16 cellular contexts compared by ENCODE assay signal in genomic region chr3:112740800-112741199, GRCh38.
DNase-seq lines count a peak whose midpoint lies in the region; ATAC-seq and TF ChIP-seq lines count a peak whose summit lies in the region.
"Had no signal": no experiment of that assay in that cellular context is flagged by ENCODE, and none has a peak within 500 bp of the region (broad histone marks: within the 10 kb centered on the region; RNA-seq: fewer than 3 reads in every experiment).

No MANE protein-coding gene starts in this region.

- H3K27me3 ChIP-seq in CD4-positive, alpha-beta T cell (ENCODE audit: control insufficient read depth, insufficient read depth, low read length) = no peaks in the 10 kb centered on the region
- no peaks in the 10 kb centered on the region for H3K27me3 ChIP-seq in thyroid gland

- no peaks in the 10 kb centered on the region for H3K9me3 ChIP-seq in CD4-positive, alpha-beta T cell (ENCODE audit: control insufficient read depth, low read length)
- H3K9me3 ChIP-seq in thyroid gland = no peaks in the 10 kb centered on the region

- TF ChIP-seq CTCF in CD4-positive, alpha-beta T cell (IDR thresholded peaks at IDR 0.05) = no peak
- no peak for TF ChIP-seq CTCF in thyroid gland (IDR thresholded peaks at IDR 0.05)

- H3K27ac ChIP-seq in CD4-positive, alpha-beta T cell (ENCODE audit: low read depth, low read length) = peak overlapping the region; percentile 7
- H3K27ac ChIP-seq in thyroid gland = no peak overlapping the region

- H3K27me3 Mint-ChIP-seq in CD4-positive, alpha-beta T cell = no peaks in the 10 kb centered on the region
- no peaks in the 10 kb centered on the region for H3K27me3 Mint-ChIP-seq in activated CD4-positive, alpha-beta memory T cell treated with anti-CD3 and anti-CD28 coated beads, Interleukin-2, amount 10 ng/mL, durations not matched to agents 7 days and 5 days
- H3K27me3 Mint-ChIP-seq in effector memory CD8-positive, alpha-beta T cell = no peaks in the 10 kb centered on the region

- DNase-seq in SIG-M5 treated with dmso at 0.1 percent for 504 hours (lab: John Stamatoyannopoulos, UW; ENCODE audit: unreplicated experiment) = peak; percentile 14
- DNase-seq in SIG-M5 (lab: John Stamatoyannopoulos, UW) = no peak
- no peak for DNase-seq in CD4-positive, alpha-beta T cell
- DNase-seq in activated CD4-positive, alpha-beta memory T cell treated with anti-CD3 and anti-CD28 coated beads, Interleukin-2, amount 10 ng/mL, durations not matched to agents 7 days and 5 days = no peak
- no peak for DNase-seq in effector memory CD8-positive, alpha-beta T cell
- no peak for DNase-seq in thyroid gland
- DNase-seq: C1 segment of cervical spinal cord, IMR-90, NCI-H146, NCI-H2081 treated with DMSO at 0.1 percent for 48 hours, NCI-H226, NCI-H526 had no signal

- H3K36me3 ChIP-seq in thyroid gland = no peaks in the 10 kb centered on the region

- peaks cover 59% of the 10 kb centered on the region for H3K4me1 Mint-ChIP-seq in CD4-positive, alpha-beta T cell (ENCODE audit: low read depth)
- peaks cover 67% of the 10 kb centered on the region for H3K4me1 Mint-ChIP-seq in activated CD4-positive, alpha-beta memory T cell treated with anti-CD3 and anti-CD28 coated beads, Interleukin-2, amount 10 ng/mL, durations not matched to agents 7 days and 5 days
- H3K4me1 Mint-ChIP-seq in effector memory CD8-positive, alpha-beta T cell (ENCODE audit: low read depth in 2 of 2) = peaks cover 21 to 33% of the 10 kb centered on the region in 2 donors

- H3K4me1 ChIP-seq in thyroid gland = peaks cover 5 to 8% of the 10 kb centered on the region in 2 donors

- no peak overlapping the region for H3K4me3 ChIP-seq in thyroid gland (replicated peaks in 1 of 3)
- H3K4me3 ChIP-seq: GM12878 had no signal

- intact Hi-C loops in CD4-positive, alpha-beta T cell (cut with DNase I, micrococcal nuclease) = no loop called here
- intact Hi-C loops in thyroid gland (cut with DNase I) = no loop called here

- no peaks in the 10 kb centered on the region for H3K9me3 Mint-ChIP-seq in CD4-positive, alpha-beta T cell
- H3K9me3 Mint-ChIP-seq in activated CD4-positive, alpha-beta memory T cell treated with anti-CD3 and anti-CD28 coated beads, Interleukin-2, amount 10 ng/mL, durations not matched to agents 7 days and 5 days = peaks cover 3% of the 10 kb centered on the region
- H3K9me3 Mint-ChIP-seq in effector memory CD8-positive, alpha-beta T cell = no peaks in the 10 kb centered on the region

- WGBS in thyroid gland, 2 donors = 92 to 93% methylated on average over 4 of the region's 4 CpGs

- H3K36me3 Mint-ChIP-seq in CD4-positive, alpha-beta T cell (ENCODE audit: low read depth) = no peaks in the 10 kb centered on the region
- H3K36me3 Mint-ChIP-seq in activated CD4-positive, alpha-beta memory T cell treated with anti-CD3 and anti-CD28 coated beads, Interleukin-2, amount 10 ng/mL, durations not matched to agents 7 days and 5 days (ENCODE audit: low read depth) = peaks cover 3% of the 10 kb centered on the region
- H3K36me3 Mint-ChIP-seq in effector memory CD8-positive, alpha-beta T cell (ENCODE audit: insufficient read depth) = no peaks in the 10 kb centered on the region

- ATAC-seq in CD4-positive, alpha-beta T cell (ENCODE audit: poor library complexity) = peak; percentile 39
- ATAC-seq in effector memory CD8-positive, alpha-beta T cell (replicated peaks) = peak; percentile 63
- ATAC-seq in GM21526 (IDR thresholded peaks at IDR 0.05; ENCODE audit: low FRiP score, unreplicated experiment) = no peak
- no peak for ATAC-seq in HG03571 (IDR thresholded peaks at IDR 0.05; ENCODE audit: unreplicated experiment)
- ATAC-seq: GM12878, HCT116 had no signal

- peak overlapping the region; percentile 75 for H3K27ac Mint-ChIP-seq in CD4-positive, alpha-beta T cell
- peak overlapping the region; percentile 6 for H3K27ac Mint-ChIP-seq in activated CD4-positive, alpha-beta memory T cell treated with anti-CD3 and anti-CD28 coated beads, Interleukin-2, amount 10 ng/mL, durations not matched to agents 7 days and 5 days
- peak overlapping the region; percentile 50 to 89 for H3K27ac Mint-ChIP-seq in effector memory CD8-positive, alpha-beta T cell

- POLR2A ChIA-PET in CD4-positive, alpha-beta T cell (lab: Charles Lee) = interaction anchor here (0.9 to 2.1 kb wide), 8 partner anchors 19 to 279 kb away, joined by 3 to 9 read pairs (median 4); partner anchors contain the start of gene GTPBP8
- POLR2A ChIA-PET in activated CD4-positive, alpha-beta memory T cell treated with anti-CD3 and anti-CD28 coated beads, Interleukin-2, amount 10 ng/mL, durations not matched to agents 7 days and 5 days (lab: Charles Lee) = interaction anchor here (1.9 to 2.0 kb wide), 2 partner anchors 33 to 234 kb away, joined by 7 to 8 read pairs; partner anchors contain the start of gene CD200R1

- no peak for TF ChIP-seq POLR2A in thyroid gland (IDR thresholded peaks at IDR 0.05)

- CTCF ChIA-PET in CD4-positive, alpha-beta T cell (lab: Charles Lee) = interaction anchor here (0.8 to 1.5 kb wide), 2 partner anchors 73 to 238 kb away, joined by 3 to 5 read pairs; no protein-coding TSS in a partner anchor
- CTCF ChIA-PET in activated CD4-positive, alpha-beta memory T cell treated with anti-CD3 and anti-CD28 coated beads, Interleukin-2, amount 10 ng/mL, durations not matched to agents 7 days and 5 days (lab: Charles Lee) = interaction anchor here (0.8 to 2.1 kb wide), 5 partner anchors 73 to 295 kb away, joined by 3 to 6 read pairs (median 6); no protein-coding TSS in a partner anchor

- H3K4me3 Mint-ChIP-seq in CD4-positive, alpha-beta T cell = peak overlapping the region; percentile 21
- no peak overlapping the region for H3K4me3 Mint-ChIP-seq in activated CD4-positive, alpha-beta memory T cell treated with anti-CD3 and anti-CD28 coated beads, Interleukin-2, amount 10 ng/mL, durations not matched to agents 7 days and 5 days
- H3K4me3 Mint-ChIP-seq in effector memory CD8-positive, alpha-beta T cell = peak overlapping the region; percentile 50 to 66

Comparison
In these comparisons a context has a peak if more than half of its experiments do, and no peak if none do; other contexts are left out.
1. ATAC-seq: peak in CD4-positive, alpha-beta T cell (single experiment) and effector memory CD8-positive, alpha-beta T cell (single experiment); none in GM21526 (single experiment) and HG03571 (single experiment).
2. H3K27ac Mint-ChIP-seq: peak in every context shown above with its lines; median percentile 75 in CD4-positive, alpha-beta T cell; 70 in effector memory CD8-positive, alpha-beta T cell; 6 in activated CD4-positive, alpha-beta memory T cell treated with anti-CD3 and anti-CD28 coated beads, Interleukin-2, amount 10 ng/mL, durations not matched to agents 7 days and 5 days.